1 cellular context compared by ENCODE assay signal in genomic region chr2:3492951-3493609, GRCh38.
TF ChIP-seq lines count a peak whose summit lies in the region.

No MANE protein-coding gene starts in this region.

TF ChIP-seq in HepG2, 621 proteins besides CTCF, POLR2A, EP300 and RAD21 (continued from another document and continues in another):
- TF ChIP-seq, protein P1, sequence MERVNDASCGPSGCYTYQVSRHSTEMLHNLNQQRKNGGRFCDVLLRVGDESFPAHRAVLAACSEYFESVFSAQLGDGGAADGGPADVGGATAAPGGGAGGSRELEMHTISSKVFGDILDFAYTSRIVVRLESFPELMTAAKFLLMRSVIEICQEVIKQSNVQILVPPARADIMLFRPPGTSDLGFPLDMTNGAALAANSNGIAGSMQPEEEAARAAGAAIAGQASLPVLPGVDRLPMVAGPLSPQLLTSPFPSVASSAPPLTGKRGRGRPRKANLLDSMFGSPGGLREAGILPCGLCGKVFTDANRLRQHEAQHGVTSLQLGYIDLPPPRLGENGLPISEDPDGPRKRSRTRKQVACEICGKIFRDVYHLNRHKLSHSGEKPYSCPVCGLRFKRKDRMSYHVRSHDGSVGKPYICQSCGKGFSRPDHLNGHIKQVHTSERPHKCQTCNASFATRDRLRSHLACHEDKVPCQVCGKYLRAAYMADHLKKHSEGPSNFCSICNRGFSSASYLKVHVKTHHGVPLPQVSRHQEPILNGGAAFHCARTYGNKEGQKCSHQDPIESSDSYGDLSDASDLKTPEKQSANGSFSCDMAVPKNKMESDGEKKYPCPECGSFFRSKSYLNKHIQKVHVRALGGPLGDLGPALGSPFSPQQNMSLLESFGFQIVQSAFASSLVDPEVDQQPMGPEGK (CRISPR knock-in tag; IDR thresholded peaks at IDR 0.05): peak; percentile 33; the same call in 1 of the 2 replicates
- TF ChIP-seq, protein P2, sequence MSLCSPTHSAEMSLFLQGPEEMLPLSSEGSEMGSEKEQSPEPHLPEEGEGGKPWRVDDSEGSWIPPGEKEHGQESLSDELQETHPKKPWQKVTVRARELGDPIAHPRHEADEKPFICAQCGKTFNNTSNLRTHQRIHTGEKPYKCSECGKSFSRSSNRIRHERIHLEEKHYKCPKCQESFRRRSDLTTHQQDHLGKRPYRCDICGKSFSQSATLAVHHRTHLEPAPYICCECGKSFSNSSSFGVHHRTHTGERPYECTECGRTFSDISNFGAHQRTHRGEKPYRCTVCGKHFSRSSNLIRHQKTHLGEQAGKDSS (CRISPR knock-in tag; IDR thresholded peaks at IDR 0.05; ENCODE audit: borderline replicate concordance, low read depth): peak; percentile 39; the same call in 1 of the 2 replicates
- TF ChIP-seq ZFP36 (IDR thresholded peaks at IDR 0.05; ENCODE audit: borderline replicate concordance, low read depth, low read length, partially characterized antibody) (no peak), TSC22D2 (CRISPR knock-in tag; IDR thresholded peaks at IDR 0.05; ENCODE audit: borderline replicate concordance) (0 out of 2 replicates have a peak, but pooled peaks have one; percentile 10), KLF16 (CRISPR knock-in tag; IDR thresholded peaks at IDR 0.05) (peak in 1 of 2 experiments; percentile 18; a peak in 1 of 4 replicates), HMGXB4 (CRISPR knock-in tag; IDR thresholded peaks at IDR 0.05; ENCODE audit: borderline replicate concordance in 1 of 2, low read depth in 1 of 2) (peak; percentile 44 to 69; a peak in 2 of 4 replicates), ZFP41 (CRISPR knock-in tag; IDR thresholded peaks at IDR 0.05; ENCODE audit: borderline replicate concordance) (0 out of 2 replicates have a peak, but pooled peaks have one; percentile 31), ZBTB38 (CRISPR knock-in tag; IDR thresholded peaks at IDR 0.05) (peak; percentile 87), REST (IDR thresholded peaks at IDR 0.05; ENCODE audit: borderline replicate concordance in 1 of 2, low read depth in 1 of 2, low read length in 2 of 2) (0 out of 4 replicates have a peak, but pooled peaks of 1 of the 2 experiments have one; percentile 15), CCDC6 (CRISPR knock-in tag; IDR thresholded peaks at IDR 0.05) (0 out of 2 replicates have a peak, but pooled peaks have one; percentile 57), ZNF317 (CRISPR knock-in tag; IDR thresholded peaks at IDR 0.05) (0 out of 2 replicates have a peak, but pooled peaks have one; percentile 42), ZNF670 (CRISPR knock-in tag; IDR thresholded peaks at IDR 0.05; ENCODE audit: borderline replicate concordance) (0 out of 2 replicates have a peak, but pooled peaks have one; percentile 49), HMGXB3 (CRISPR knock-in tag; IDR thresholded peaks at IDR 0.05; ENCODE audit: borderline replicate concordance) (0 out of 2 replicates have a peak, but pooled peaks have one; percentile 30), SP2 (CRISPR knock-in tag; IDR thresholded peaks at IDR 0.05) (no peak), NR2F6 (IDR thresholded peaks at IDR 0.05) (peak; percentile 52), NR2F6 (CRISPR knock-in tag; IDR thresholded peaks at IDR 0.05) (peak; percentile 80; the same call in 1 of the 2 replicates), DR1 (CRISPR knock-in tag; IDR thresholded peaks at IDR 0.05) (no peak), ZNF350 (CRISPR knock-in tag; IDR thresholded peaks at IDR 0.05; ENCODE audit: borderline replicate concordance, low read depth) (peak; percentile 72), SATB2 (CRISPR knock-in tag; IDR thresholded peaks at IDR 0.05) (0 out of 2 replicates have a peak, but pooled peaks have one; percentile 24), ZSCAN21 (CRISPR knock-in tag; IDR thresholded peaks at IDR 0.05; ENCODE audit: borderline replicate concordance) (peak; percentile 62; the same call in 1 of the 2 replicates), MXD4 (CRISPR knock-in tag; IDR thresholded peaks at IDR 0.05) (0 out of 2 replicates have a peak, but pooled peaks have one; percentile 10), ZNF878 (CRISPR knock-in tag; IDR thresholded peaks at IDR 0.05) (no peak), ZNF343 (CRISPR knock-in tag; IDR thresholded peaks at IDR 0.05) (peak; percentile 74; the same call in 1 of the 2 replicates), ARNT2 (CRISPR knock-in tag; IDR thresholded peaks at IDR 0.05; ENCODE audit: low read depth) (peak; percentile 82), CAMTA2 (CRISPR knock-in tag; IDR thresholded peaks at IDR 0.05; ENCODE audit: borderline replicate concordance) (0 out of 2 replicates have a peak, but pooled peaks have one; percentile 60), RBAK (CRISPR knock-in tag; IDR thresholded peaks at IDR 0.05) (0 out of 2 replicates have a peak, but pooled peaks have one; percentile 35), ZNF143 (CRISPR knock-in tag; IDR thresholded peaks at IDR 0.05) (peak; percentile 63), SOX13 (IDR thresholded peaks at IDR 0.05) (peak; percentile 29; the same call in 1 of the 2 replicates), SOX13 (CRISPR knock-in tag; conservative IDR thresholded peaks at IDR 0.05 in 1 of 2, IDR thresholded peaks at IDR 0.05 in 1 of 2) (0 out of 4 replicates have a peak, but pooled peaks of 1 of the 2 experiments have one; percentile 52), RXRA (CRISPR knock-in tag; IDR thresholded peaks at IDR 0.05) (peak; percentile 41; the same call in 1 of the 2 replicates), REPIN1 (CRISPR knock-in tag; IDR thresholded peaks at IDR 0.05; ENCODE audit: borderline replicate concordance, low read depth) (0 out of 2 replicates have a peak, but pooled peaks have one; percentile 53), ZBTB21 (CRISPR knock-in tag; IDR thresholded peaks at IDR 0.05) (peak; percentile 56; the same call in 1 of the 2 replicates), ZNF556 (CRISPR knock-in tag; IDR thresholded peaks at IDR 0.05; ENCODE audit: borderline replicate concordance) (peak; percentile 50; the same call in 1 of the 2 replicates), SKI (IDR thresholded peaks at IDR 0.05; ENCODE audit: partially characterized antibody) (no peak), GABPA (IDR thresholded peaks at IDR 0.05; ENCODE audit: low read depth, low read length) (no peak), GABPA (CRISPR knock-in tag; IDR thresholded peaks at IDR 0.05; ENCODE audit: low read depth) (peak; percentile 25; the same call in 1 of the 2 replicates), ZNF609 (CRISPR knock-in tag; IDR thresholded peaks at IDR 0.05; ENCODE audit: borderline replicate concordance) (peak; percentile 56; the same call in 1 of the 2 replicates), PPARG (CRISPR knock-in tag; conservative IDR thresholded peaks at IDR 0.05) (0 out of 2 replicates have a peak, but pooled peaks have one; percentile 21), KLF15 (CRISPR knock-in tag; IDR thresholded peaks at IDR 0.05; ENCODE audit: borderline replicate concordance) (no peak)
